ENCODE assay signal across 8 cellular contexts in genomic region chr3:66480666-66481065, GRCh38. TPM values are rescaled to one million over a fixed set of nuclear protein-coding genes. Genes with fewer than 3 reads are reported as not detected.
DNase-seq lines count a peak whose midpoint lies in the region; ATAC-seq and TF ChIP-seq lines count a peak whose summit lies in the region.

No MANE protein-coding gene starts in this region.

- no peaks in the 10 kb centered on the region for H3K27me3 ChIP-seq in CD4-positive, alpha-beta memory T cell (ENCODE audit: insufficient read depth, low read length)

- intact Hi-C loops in CD4-positive, alpha-beta memory T cell (cut with micrococcal nuclease), result loop anchor here (1.0 to 5.0 kb wide), 4 partner anchors 8 to 73 kb away; no protein-coding TSS in a partner anchor
- intact Hi-C loops in activated CD8-positive, alpha-beta T cell treated with anti-CD3 and anti-CD28 coated beads for 36 hours (cut with micrococcal nuclease), result loop anchor here (1.0 kb wide), 1 partner anchor 8 kb away; no protein-coding TSS in a partner anchor

- no peak for TF ChIP-seq CTCF in activated CD8-positive, alpha-beta T cell treated with anti-CD3 and anti-CD28 coated beads for 36 hours (IDR thresholded peaks at IDR 0.05)

- H3K36me3 ChIP-seq in CD4-positive, alpha-beta memory T cell (ENCODE audit: insufficient read depth, low read length), result no peaks in the 10 kb centered on the region

- H3K27ac ChIP-seq in CD4-positive, alpha-beta memory T cell (ENCODE audit: low read depth, low read length), result peak overlapping the region; percentile 23

- POLR2A ChIA-PET in CD4-positive, alpha-beta memory T cell (lab: Charles Lee; ENCODE audit: partially characterized antibody), result interaction anchor here (0.6 to 5.0 kb wide), 5 partner anchors 12 to 183 kb away, joined by 3 to 61 read pairs (median 3); partner anchors contain the start of gene LRIG1
- POLR2A ChIA-PET in activated CD8-positive, alpha-beta T cell treated with anti-CD3 and anti-CD28 coated beads for 36 hours (lab: Charles Lee), result interaction anchor here (0.8 to 5.7 kb wide), 3 partner anchors 9 to 11 kb away, joined by 3 to 33 read pairs (median 8); no protein-coding TSS in a partner anchor

- H3K36me3 Mint-ChIP-seq in CD4-positive, alpha-beta memory T cell, result peaks cover 2 to 4% of the 10 kb centered on the region in 2 donors
- H3K36me3 Mint-ChIP-seq in activated CD8-positive, alpha-beta T cell treated with anti-CD3 and anti-CD28 coated beads for 36 hours (ENCODE audit: low read depth), result peaks cover 21% of the 10 kb centered on the region
- peaks cover 3% of the 10 kb centered on the region for H3K36me3 Mint-ChIP-seq in memory B cell

- H3K4me3 Mint-ChIP-seq in CD4-positive, alpha-beta memory T cell, result peak overlapping the region; percentile 76 to 92 (median 78)
- H3K4me3 Mint-ChIP-seq in activated CD8-positive, alpha-beta T cell treated with anti-CD3 and anti-CD28 coated beads for 36 hours, result peak overlapping the region; percentile 54
- no peak overlapping the region for H3K4me3 Mint-ChIP-seq in memory B cell

- peak overlapping the region; percentile 80 to 95 (median 89) for H3K27ac Mint-ChIP-seq in CD4-positive, alpha-beta memory T cell
- H3K27ac Mint-ChIP-seq in activated CD8-positive, alpha-beta T cell treated with anti-CD3 and anti-CD28 coated beads for 36 hours, result peak overlapping the region; percentile 93
- H3K27ac Mint-ChIP-seq in memory B cell, result no peak overlapping the region

- CTCF ChIA-PET in CD4-positive, alpha-beta memory T cell (lab: Charles Lee; ENCODE audit: partially characterized antibody), result interaction anchor here (1.4 to 1.7 kb wide), 4 partner anchors 10 to 86 kb away, joined by 3 to 6 read pairs (median 4); no protein-coding TSS in a partner anchor
- CTCF ChIA-PET in activated CD8-positive, alpha-beta T cell treated with anti-CD3 and anti-CD28 coated beads for 36 hours (lab: Charles Lee), result interaction anchor here (0.9 to 2.3 kb wide), 4 partner anchors 9 to 13 kb away, joined by 5 to 12 read pairs (median 6); no protein-coding TSS in a partner anchor

- peak overlapping the region in 1 of 2 donors; percentile 48 for H3K4me3 ChIP-seq in CD4-positive, alpha-beta memory T cell (ENCODE audit: low read length in 2 of 2)

- ATAC-seq in activated CD8-positive, alpha-beta T cell treated with anti-CD3 and anti-CD28 coated beads for 36 hours, result peak; percentile 77
- ATAC-seq in memory B cell (ENCODE audit: low read depth), result peak; percentile 63
- ATAC-seq in HG03342 (IDR thresholded peaks at IDR 0.05; ENCODE audit: unreplicated experiment), result no peak

- peak; percentile 62 to 80 (median 65) for DNase-seq in CD4-positive, alpha-beta memory T cell
- peak; percentile 22 for DNase-seq in H4 (ENCODE audit: low spot score)
- DNase-seq in activated CD8-positive, alpha-beta T cell treated with anti-CD3 and anti-CD28 coated beads for 36 hours, result peak; percentile 69
- DNase-seq in memory B cell (ENCODE audit: low spot score in 2 of 2), result no peak
- DNase-seq in cerebellar cortex (ENCODE audit: low spot score), result no peak
- no peak for DNase-seq in CD1c-positive myeloid dendritic cell (ENCODE audit: extremely low spot score)
- no peak for DNase-seq in hippocampal formation (lab: John Stamatoyannopoulos, UW)

- H3K4me1 Mint-ChIP-seq in CD4-positive, alpha-beta memory T cell, result peaks cover 27 to 75% (median 50%) of the 10 kb centered on the region in 4 donors
- peaks cover 70% of the 10 kb centered on the region for H3K4me1 Mint-ChIP-seq in activated CD8-positive, alpha-beta T cell treated with anti-CD3 and anti-CD28 coated beads for 36 hours (ENCODE audit: low read depth)
- peaks cover 3% of the 10 kb centered on the region for H3K4me1 Mint-ChIP-seq in memory B cell

- no peaks in the 10 kb centered on the region for H3K27me3 Mint-ChIP-seq in CD4-positive, alpha-beta memory T cell
- H3K27me3 Mint-ChIP-seq in activated CD8-positive, alpha-beta T cell treated with anti-CD3 and anti-CD28 coated beads for 36 hours, result peaks cover 1% of the 10 kb centered on the region
- peaks cover 5% of the 10 kb centered on the region for H3K27me3 Mint-ChIP-seq in memory B cell

- no peaks in the 10 kb centered on the region for H3K9me3 Mint-ChIP-seq in CD4-positive, alpha-beta memory T cell
- peaks cover 9% of the 10 kb centered on the region for H3K9me3 Mint-ChIP-seq in activated CD8-positive, alpha-beta T cell treated with anti-CD3 and anti-CD28 coated beads for 36 hours
- H3K9me3 Mint-ChIP-seq in memory B cell, result peaks cover 4% of the 10 kb centered on the region

- H3K4me1 ChIP-seq in CD4-positive, alpha-beta memory T cell (ENCODE audit: insufficient read depth, low read length), result peaks cover 95% of the 10 kb centered on the region

- H3K9me3 ChIP-seq in CD4-positive, alpha-beta memory T cell (ENCODE audit: control insufficient read depth in 1 of 2, low read length in 2 of 2), result no peaks in the 10 kb centered on the region

RNA-seq across cellular contexts. Expression of gene LRIG1, which starts 20.2 kb away (rescaled TPM):
- 10 to 100 TPM; 66.3 to 71.7 TPM for total RNA-seq in CD4-positive, alpha-beta memory T cell
- polyA plus RNA-seq in CD4-positive, alpha-beta memory T cell, result 10 to 100 TPM; 28.6 to 58.5 TPM
- 3.2 and 5.0 TPM in 2 replicates for total RNA-seq in H4 (2014; rRNA removed; shearing (Covaris generic))
- total RNA-seq in activated CD8-positive, alpha-beta T cell treated with anti-CD3 and anti-CD28 coated beads for 36 hours, result 10 to 100 TPM; 12.7 to 13.0 TPM

Comparison
In these comparisons a context has a peak if more than half of its experiments do, and no peak if none do; other contexts are left out.
1. DNase-seq: peak in CD4-positive, alpha-beta memory T cell (5 of 5), H4 (single experiment) and activated CD8-positive, alpha-beta T cell treated with anti-CD3 and anti-CD28 coated beads for 36 hours (single experiment); none in memory B cell (0 of 2), cerebellar cortex (single experiment), CD1c-positive myeloid dendritic cell (single experiment) and hippocampal formation (0 of 2).
2. RNA of gene LRIG1, which starts 20.2 kb away (total RNA-seq): 66.3 to 71.7 TPM in CD4-positive, alpha-beta memory T cell; 12.7 to 13.0 TPM in activated CD8-positive, alpha-beta T cell treated with anti-CD3 and anti-CD28 coated beads for 36 hours and 3.2 to 5.0 TPM in H4; every median in the first group is over 4 times any median in the second.